Comparison of ENCODE assay signal across 21 cellular contexts in genomic region chr12:113445544-113446176, GRCh38. TPM values are rescaled to one million over a fixed set of nuclear protein-coding genes. Genes with fewer than 3 reads are reported as not detected.
DNase-seq lines count a peak whose midpoint lies in the region; ATAC-seq, FAIRE-seq and TF ChIP-seq lines count a peak whose summit lies in the region.
"Had no signal": no experiment of that assay in that cellular context is flagged by ENCODE, and none has a peak within 500 bp of the region (broad histone marks: within the 10 kb centered on the region; RNA-seq: fewer than 3 reads in every experiment).

No MANE protein-coding gene starts in this region.

- H3K36me3 ChIP-seq in RWPE2 (ENCODE audit: low read depth) = no peaks in the 10 kb centered on the region
- H3K36me3 ChIP-seq: stomach had no signal

- no peak for TF ChIP-seq CTCF in RWPE2 (IDR thresholded peaks at IDR 0.05; ENCODE audit: poor library complexity, severe bottlenecking)

- peaks cover 12% of the 10 kb centered on the region for H3K9me3 Mint-ChIP-seq in memory B cell
- H3K9me3 Mint-ChIP-seq in activated T-helper 2 cell treated with anti-CD3 and anti-CD28 coated beads, Interferon-gamma antibody, Interleukin-2, Interleukin-4, amounts not matched to agents 10 μg/mL and 5 μg/mL and 100 μg/mL, durations not matched to agents 14 hours and 24 hours and 36 hours = no peaks in the 10 kb centered on the region
- H3K9me3 Mint-ChIP-seq: activated naive CD4-positive, alpha-beta T cell treated with anti-CD3 and anti-CD28 coated beads, Interleukin-2, amount 50 U/mL, for 24 hours had no signal

- peaks cover 23% of the 10 kb centered on the region for H3K27me3 Mint-ChIP-seq in memory B cell
- peaks cover 9% of the 10 kb centered on the region for H3K27me3 Mint-ChIP-seq in activated T-helper 2 cell treated with anti-CD3 and anti-CD28 coated beads, Interferon-gamma antibody, Interleukin-2, Interleukin-4, amounts not matched to agents 10 μg/mL and 5 μg/mL and 100 μg/mL, durations not matched to agents 14 hours and 24 hours and 36 hours (ENCODE audit: low read depth)

- H3K27me3 ChIP-seq in RWPE2 (ENCODE audit: insufficient read depth, poor library complexity, severe bottlenecking) = no peaks in the 10 kb centered on the region

- intact Hi-C loops in activated T-helper 2 cell treated with anti-CD3 and anti-CD28 coated beads, Interferon-gamma antibody, Interleukin-2, Interleukin-4, amounts not matched to agents 10 μg/mL and 5 μg/mL and 100 μg/mL, durations not matched to agents 14 hours and 24 hours and 36 hours (cut with micrococcal nuclease) = no loop called here

- no peak overlapping the region for H3K27ac ChIP-seq in RWPE2 (ENCODE audit: poor library complexity, severe bottlenecking)
- H3K27ac ChIP-seq: dorsolateral prefrontal cortex, stomach had no signal

- no peak overlapping the region for H3K4me3 ChIP-seq in RWPE2 (ENCODE audit: severe bottlenecking)
- H3K4me3 ChIP-seq: dorsolateral prefrontal cortex, stomach had no signal

- H3K9me3 ChIP-seq in RWPE2 (ENCODE audit: severe bottlenecking) = no peaks in the 10 kb centered on the region

- no peaks in the 10 kb centered on the region for H3K36me3 Mint-ChIP-seq in memory B cell
- no peaks in the 10 kb centered on the region for H3K36me3 Mint-ChIP-seq in activated T-helper 2 cell treated with anti-CD3 and anti-CD28 coated beads, Interferon-gamma antibody, Interleukin-2, Interleukin-4, amounts not matched to agents 10 μg/mL and 5 μg/mL and 100 μg/mL, durations not matched to agents 14 hours and 24 hours and 36 hours (ENCODE audit: low read depth)
- H3K36me3 Mint-ChIP-seq: activated naive CD4-positive, alpha-beta T cell treated with anti-CD3 and anti-CD28 coated beads, Interleukin-2, amount 50 U/mL, for 24 hours; CD8-positive, alpha-beta memory T cell had no signal

- H3K4me1 Mint-ChIP-seq in memory B cell = peaks cover 5% of the 10 kb centered on the region
- H3K4me1 Mint-ChIP-seq in activated T-helper 2 cell treated with anti-CD3 and anti-CD28 coated beads, Interferon-gamma antibody, Interleukin-2, Interleukin-4, amounts not matched to agents 10 μg/mL and 5 μg/mL and 100 μg/mL, durations not matched to agents 14 hours and 24 hours and 36 hours (ENCODE audit: low read depth) = no peaks in the 10 kb centered on the region
- H3K4me1 Mint-ChIP-seq: activated naive CD4-positive, alpha-beta T cell treated with anti-CD3 and anti-CD28 coated beads, Interleukin-2, amount 50 U/mL, for 24 hours; CD8-positive, alpha-beta memory T cell had no signal

- no peaks in the 10 kb centered on the region for H3K4me1 ChIP-seq in RWPE2 (ENCODE audit: insufficient read depth, poor library complexity, severe bottlenecking)
- H3K4me1 ChIP-seq: stomach had no signal

- H3K4me3 Mint-ChIP-seq in memory B cell = no peak overlapping the region
- no peak overlapping the region for H3K4me3 Mint-ChIP-seq in activated T-helper 2 cell treated with anti-CD3 and anti-CD28 coated beads, Interferon-gamma antibody, Interleukin-2, Interleukin-4, amounts not matched to agents 10 μg/mL and 5 μg/mL and 100 μg/mL, durations not matched to agents 14 hours and 24 hours and 36 hours (ENCODE audit: low read depth)
- H3K4me3 Mint-ChIP-seq: activated naive CD4-positive, alpha-beta T cell treated with anti-CD3 and anti-CD28 coated beads, Interleukin-2, amount 50 U/mL, for 24 hours; CD8-positive, alpha-beta memory T cell had no signal

- TF ChIP-seq POLR2A in GM12891 (IDR thresholded peaks at IDR 0.05; ENCODE audit: low read depth, low read length) = no peak

- FAIRE-seq in GM12891 (lab: Jason Lieb, UNC) = peak; percentile 65
- FAIRE-seq: G401.6, HTR-8/SVneo had no signal

- ATAC-seq in RWPE2 (ENCODE audit: low read depth) (peak; percentile 50; the same call in 2 of the 3 replicates), memory B cell (ENCODE audit: low read depth) (peak; percentile 42), HG03439 (IDR thresholded peaks at IDR 0.05; ENCODE audit: unreplicated experiment) (no peak), GM21390 (IDR thresholded peaks at IDR 0.05; ENCODE audit: unreplicated experiment) (no peak)
- ATAC-seq: PC-3 had no signal

- no peak overlapping the region for H3K27ac Mint-ChIP-seq in memory B cell
- H3K27ac Mint-ChIP-seq in activated T-helper 2 cell treated with anti-CD3 and anti-CD28 coated beads, Interferon-gamma antibody, Interleukin-2, Interleukin-4, amounts not matched to agents 10 μg/mL and 5 μg/mL and 100 μg/mL, durations not matched to agents 14 hours and 24 hours and 36 hours = no peak overlapping the region
- H3K27ac Mint-ChIP-seq: activated naive CD4-positive, alpha-beta T cell treated with anti-CD3 and anti-CD28 coated beads, Interleukin-2, amount 50 U/mL, for 24 hours; CD8-positive, alpha-beta memory T cell; progenitor cell of endocrine pancreas had no signal

- DNase-seq in GM12891 (ENCODE audit: insufficient read length, low spot score) (no peak), Kasumi-1 (lab: John Stamatoyannopoulos, UW) (peak; percentile 54 to 64), RWPE2 (ENCODE audit: low spot score) (no peak), memory B cell (ENCODE audit: low spot score in 2 of 2) (no peak)
- DNase-seq in activated T-helper 2 cell treated with anti-CD3 and anti-CD28 coated beads, Interferon-gamma antibody, Interleukin-2, Interleukin-4, amounts not matched to agents 10 μg/mL and 5 μg/mL and 100 μg/mL, durations not matched to agents 14 hours and 24 hours and 36 hours (ENCODE audit: low spot score) = no peak
- DNase-seq: activated CD8-positive, alpha-beta memory T cell treated with anti-CD3 and anti-CD28 coated beads, Interleukin-2, amount 50 U/mL, for 48 hours; CD8-positive, alpha-beta memory T cell; dorsolateral prefrontal cortex; NCI-H1417; NCI-H226; PC-3; stimulated activated CD4-positive, alpha-beta T cell treated with anti-CD3 and anti-CD28 coated beads, Interleukin-12 subunit alpha, Interleukin-12 subunit beta, amount 100 ng/mL, for 4 hours; stomach had no signal

TF ChIP-seq in GM12891, 5 proteins besides CTCF, POLR2A, EP300 and RAD21:
- TF ChIP-seq SPI1 (IDR thresholded peaks at IDR 0.05; ENCODE audit: low read depth, low read length) = no peak
- TF ChIP-seq POU2F2 (IDR thresholded peaks at IDR 0.05; ENCODE audit: low read depth, low read length) = no peak

RNA-seq across cellular contexts. Expression of gene SDSL, which starts 23.5 kb away (rescaled TPM):
- 4.1 TPM for polyA plus RNA-seq in GM12891 (2012; ENCODE audit: low read depth, missing spikeins)
- 0.46 and 0.67 TPM in 2 replicates for total RNA-seq in activated T-helper 2 cell treated with anti-CD3 and anti-CD28 coated beads, Interferon-gamma antibody, Interleukin-2, Interleukin-4, amounts not matched to agents 10 μg/mL and 5 μg/mL and 100 μg/mL, durations not matched to agents 14 hours and 24 hours and 36 hours
- polyA plus RNA-seq: CD8-positive, alpha-beta memory T cell had no signal

RNA-seq across cellular contexts. Expression of gene LHX5, which starts 26.0 kb away (rescaled TPM):
- polyA plus RNA-seq in GM12891 (2012; ENCODE audit: low read depth, missing spikeins) = not detected
- total RNA-seq in activated T-helper 2 cell treated with anti-CD3 and anti-CD28 coated beads, Interferon-gamma antibody, Interleukin-2, Interleukin-4, amounts not matched to agents 10 μg/mL and 5 μg/mL and 100 μg/mL, durations not matched to agents 14 hours and 24 hours and 36 hours = not detected in 2 replicates
- total RNA-seq: CD8-positive, alpha-beta memory T cell; dorsolateral prefrontal cortex; fibroblast of lung; myocyte had no signal
- polyA plus RNA-seq: CD8-positive, alpha-beta memory T cell; fibroblast of lung had no signal

RNA-seq across cellular contexts. Expression of gene SDS, which starts 42.0 kb away (rescaled TPM):
- not detected for polyA plus RNA-seq in GM12891 (2012; ENCODE audit: low read depth, missing spikeins)
- not detected in 2 replicates for total RNA-seq in activated T-helper 2 cell treated with anti-CD3 and anti-CD28 coated beads, Interferon-gamma antibody, Interleukin-2, Interleukin-4, amounts not matched to agents 10 μg/mL and 5 μg/mL and 100 μg/mL, durations not matched to agents 14 hours and 24 hours and 36 hours
- total RNA-seq: fibroblast of lung, myocyte, PC-3, progenitor cell of endocrine pancreas had no signal
- polyA plus RNA-seq: CD8-positive, alpha-beta memory T cell; fibroblast of lung had no signal

Comparison
In these comparisons a context has a peak if more than half of its experiments do, and no peak if none do; other contexts are left out.
1. DNase-seq: peak in Kasumi-1 (2 of 2); none in GM12891 (single experiment), RWPE2 (single experiment), memory B cell (0 of 2) and activated T-helper 2 cell treated with anti-CD3 and anti-CD28 coated beads, Interferon-gamma antibody, Interleukin-2, Interleukin-4, amounts not matched to agents 10 μg/mL and 5 μg/mL and 100 μg/mL, durations not matched to agents 14 hours and 24 hours and 36 hours (single experiment).
2. ATAC-seq: peak in RWPE2 (single experiment) and memory B cell (single experiment); none in HG03439 (single experiment) and GM21390 (single experiment).